1 cellular context compared by ENCODE assay signal in genomic region chr17:42559076-42559475, GRCh38.
TF ChIP-seq lines count a peak whose summit lies in the region.

No MANE protein-coding gene starts in this region.

TF ChIP-seq in K562, 482 proteins besides CTCF, POLR2A, EP300 and RAD21:
- TF ChIP-seq ZNF77 (CRISPR knock-in tag; IDR thresholded peaks at IDR 0.05), result no peak
- peak; percentile 71; the same call in 1 of the 2 replicates for TF ChIP-seq ZNF263 (CRISPR knock-in tag; IDR thresholded peaks at IDR 0.05; ENCODE audit: borderline replicate concordance)
